In genomic region chr2:209929369-209929768, GRCh38 we compare ENCODE assay signal across 26 cellular contexts.
A peak's percentile ranks its signal among the peaks of the same experiment; 100 is the strongest.
DNase-seq lines count a peak whose midpoint lies in the region; ATAC-seq, FAIRE-seq and TF ChIP-seq lines count a peak whose summit lies in the region.
"Had no signal": no experiment of that assay in that cellular context is flagged by ENCODE, and none has a peak within 500 bp of the region (broad histone marks: within the 10 kb centered on the region; RNA-seq: fewer than 3 reads in every experiment).

No MANE protein-coding gene starts in this region.

- no peak for DNase-seq in HepG2 (ENCODE audit: low spot score)
- no peak for DNase-seq in right lobe of liver
- DNase-seq in caudate nucleus (lab: John Stamatoyannopoulos, UW) = peak in 2 of 61 donors; percentile 10 to 43
- peak; percentile 25 for DNase-seq in putamen (ENCODE audit: low spot score)
- DNase-seq in trophoblast cell = no peak
- no peak for DNase-seq in activated CD8-positive, alpha-beta memory T cell treated with anti-CD3 and anti-CD28 coated beads, Interleukin-2, amount 10 ng/mL, durations not matched to agents 7 days and 5 days
- DNase-seq: ACHN; BE2C; C1 segment of cervical spinal cord; CD4-positive, alpha-beta memory T cell; CD4-positive, CD25-positive, alpha-beta regulatory T cell; CD8-positive, alpha-beta memory T cell; COR-L47; DMS 273 treated with DMSO at 0.1 percent for 48 hours; DMS153; DMS53; DMS79; DND-41; EL; GDM1 had no signal

- no peak overlapping the region for H3K23ac ChIP-seq in trophoblast cell (ENCODE audit: low read length)

- no TSS peak for BruUV-seq in HepG2 (replicated peaks; lab: Mats Ljungman, UMichigan)

- TF ChIP-seq EP300 in HepG2 (IDR thresholded peaks at IDR 0.05; ENCODE audit: low read depth in 2 of 2, low read length in 2 of 2) (no peak), HepG2 (CRISPR knock-in tag; IDR thresholded peaks at IDR 0.05; ENCODE audit: borderline replicate concordance) (no peak)

- no peak overlapping the region for H3K4ac ChIP-seq in trophoblast cell (ENCODE audit: low read depth, low read length)

- no peak overlapping the region for H2BK5ac ChIP-seq in trophoblast cell (ENCODE audit: low read depth, low read length, poor library complexity)

- H3K4me1 ChIP-seq in HepG2 (ENCODE audit: insufficient read depth, low read length) (no peaks in the 10 kb centered on the region), right lobe of liver (no peaks in the 10 kb centered on the region), trophoblast cell (ENCODE audit: control insufficient read depth in 1 of 2, insufficient read depth in 2 of 2, low read length in 2 of 2) (no peaks in the 10 kb centered on the region)
- H3K4me1 ChIP-seq: BE2C, BLaER1 had no signal

- H4K91ac ChIP-seq in trophoblast cell (ENCODE audit: low read depth, low read length) = no peak overlapping the region

- H3K14ac ChIP-seq in trophoblast cell (ENCODE audit: low read length) = no peak overlapping the region

- TF ChIP-seq CTCF in HepG2 (CRISPR knock-in tag; IDR thresholded peaks at IDR 0.05) (no peak), right lobe of liver (IDR thresholded peaks at IDR 0.05) (no peak)

- no peak overlapping the region for H3K9ac ChIP-seq in HepG2 (ENCODE audit: insufficient read depth, low read depth, low read length)
- H3K9ac ChIP-seq in trophoblast cell (ENCODE audit: low read length) = no peak overlapping the region
- H3K9ac ChIP-seq: BLaER1 had no signal

- intact Hi-C loops in HepG2 (cut with micrococcal nuclease; ENCODE audit: unreplicated experiment) = no loop called here
- intact Hi-C loops in right lobe of liver (cut with DNase I) = no loop called here

- no peak overlapping the region for H2BK120ac ChIP-seq in trophoblast cell (ENCODE audit: insufficient read depth, low read length, poor library complexity)

- H2AK5ac ChIP-seq in trophoblast cell (ENCODE audit: low read length) = no peak overlapping the region

- H2BK12ac ChIP-seq in trophoblast cell (ENCODE audit: low read length) = no peak overlapping the region

- H3K79me2 ChIP-seq in HepG2 (ENCODE audit: insufficient read depth, low read length) (no peaks in the 10 kb centered on the region), trophoblast cell (ENCODE audit: control insufficient read depth, insufficient read depth, low read length, poor library complexity) (no peaks in the 10 kb centered on the region)

- ATAC-seq in HepG2 (no peak), right lobe of liver (no peak)
- no peak for ATAC-seq in activated CD8-positive, alpha-beta memory T cell treated with anti-CD3 and anti-CD28 coated beads, Interleukin-2, amount 10 ng/mL, durations not matched to agents 7 days and 5 days
- ATAC-seq: GM12878 had no signal

- no peaks in the 10 kb centered on the region for H3K9me3 ChIP-seq in HepG2 (ENCODE audit: low read length)
- H3K9me3 ChIP-seq in right lobe of liver = no peaks in the 10 kb centered on the region
- no peaks in the 10 kb centered on the region for H3K9me3 ChIP-seq in trophoblast cell (ENCODE audit: insufficient read depth, low read depth, low read length)
- H3K9me3 ChIP-seq: BE2C had no signal

- no peak overlapping the region for H3K4me2 ChIP-seq in HepG2 (ENCODE audit: low read depth, low read length)
- no peak overlapping the region for H3K4me2 ChIP-seq in trophoblast cell (ENCODE audit: low read length)
- H3K4me2 ChIP-seq: BLaER1 had no signal

- no peak overlapping the region for H3K18ac ChIP-seq in trophoblast cell (ENCODE audit: low read length)

- TF ChIP-seq POLR2A in HepG2 (IDR thresholded peaks at IDR 0.05; ENCODE audit: insufficient read depth in 1 of 2, low read depth in 2 of 2, low read length in 2 of 2) = no peak
- no peak for TF ChIP-seq POLR2A in right lobe of liver (IDR thresholded peaks at IDR 0.05)

- no peak overlapping the region for H3K4me3 ChIP-seq in HepG2 (replicated peaks in 1 of 3; ENCODE audit: insufficient read depth in 1 of 3, low read depth in 2 of 3, low read length in 3 of 3)
- H3K4me3 ChIP-seq in right lobe of liver = no peak overlapping the region
- H3K4me3 ChIP-seq in trophoblast cell (ENCODE audit: low read depth, low read length) = no peak overlapping the region
- H3K4me3 ChIP-seq: BLaER1, GM12878 had no signal

- H4K20me1 ChIP-seq in HepG2 (ENCODE audit: insufficient read depth, low read length) = no peaks in the 10 kb centered on the region
- H4K20me1 ChIP-seq: BLaER1 had no signal

- H3K9me3 Mint-ChIP-seq in activated CD8-positive, alpha-beta memory T cell treated with anti-CD3 and anti-CD28 coated beads, Interleukin-2, amount 10 ng/mL, durations not matched to agents 7 days and 5 days (ENCODE audit: low read depth) = no peaks in the 10 kb centered on the region
- H3K9me3 Mint-ChIP-seq: CD4-positive, CD25-positive, alpha-beta regulatory T cell; CD8-positive, alpha-beta memory T cell had no signal

- no peaks in the 10 kb centered on the region for H3K36me3 Mint-ChIP-seq in activated CD8-positive, alpha-beta memory T cell treated with anti-CD3 and anti-CD28 coated beads, Interleukin-2, amount 10 ng/mL, durations not matched to agents 7 days and 5 days
- H3K36me3 Mint-ChIP-seq: CD14-positive monocyte; CD4-positive, alpha-beta memory T cell; CD4-positive, CD25-positive, alpha-beta regulatory T cell; CD8-positive, alpha-beta memory T cell had no signal

- in situ Hi-C loops in HepG2 (cut with HindIII; ENCODE audit: extremely low pct_ligation_motif_present, low pct_unique_long_range_greater_than_20kb) = no loop called here

- H2AFZ ChIP-seq in HepG2 (ENCODE audit: low read length) (no peak overlapping the region), trophoblast cell (ENCODE audit: insufficient read depth, low read length, poor library complexity) (no peak overlapping the region)

- H4K8ac ChIP-seq in trophoblast cell (ENCODE audit: low read depth, low read length) = no peak overlapping the region

- H3K36me3 ChIP-seq in HepG2 (replicated peaks in 1 of 2; ENCODE audit: control insufficient read depth in 1 of 2, insufficient read depth in 2 of 2, low read length in 2 of 2) = no peaks in the 10 kb centered on the region
- H3K36me3 ChIP-seq in right lobe of liver = no peaks in the 10 kb centered on the region
- no peaks in the 10 kb centered on the region for H3K36me3 ChIP-seq in trophoblast cell (ENCODE audit: control insufficient read depth in 1 of 2, insufficient read depth in 2 of 2, low read length in 2 of 2)
- H3K36me3 ChIP-seq: BE2C, BLaER1 had no signal

- H3K4me3 Mint-ChIP-seq in activated CD8-positive, alpha-beta memory T cell treated with anti-CD3 and anti-CD28 coated beads, Interleukin-2, amount 10 ng/mL, durations not matched to agents 7 days and 5 days = no peak overlapping the region
- H3K4me3 Mint-ChIP-seq: CD14-positive monocyte; CD4-positive, alpha-beta memory T cell; CD4-positive, CD25-positive, alpha-beta regulatory T cell; CD8-positive, alpha-beta memory T cell had no signal

- 0% methylated on average over 2 of the region's 2 CpGs for WGBS in HepG2 (ENCODE audit: low lambda C conversion rate)
- WGBS in right lobe of liver (ENCODE audit: insufficient coverage, low coverage, low lambda C conversion rate, missing lambda C conversion rate) = 37% methylated on average over 2 of the region's 2 CpGs
- no CpG with 5 or more reads among the region's 2 CpGs for WGBS in trophoblast cell (ENCODE audit: extremely low coverage, insufficient coverage, insufficient read length)

- no peaks in the 10 kb centered on the region for H3K79me1 ChIP-seq in trophoblast cell (ENCODE audit: low read length)

- POLR2A ChIA-PET in HepG2 (lab: Yijun Ruan, JAX) = no interaction called here

- H4K12ac ChIP-seq in trophoblast cell (ENCODE audit: low read depth, low read length) = no peak overlapping the region

- H3K4me1 Mint-ChIP-seq in activated CD8-positive, alpha-beta memory T cell treated with anti-CD3 and anti-CD28 coated beads, Interleukin-2, amount 10 ng/mL, durations not matched to agents 7 days and 5 days = no peaks in the 10 kb centered on the region
- H3K4me1 Mint-ChIP-seq: CD14-positive monocyte; CD4-positive, alpha-beta memory T cell; CD4-positive, CD25-positive, alpha-beta regulatory T cell; CD8-positive, alpha-beta memory T cell had no signal

- no peaks in the 10 kb centered on the region for H3K27me3 ChIP-seq in HepG2 (ENCODE audit: control insufficient read depth in 1 of 2, insufficient read depth in 2 of 2, low read length in 2 of 2)
- no peaks in the 10 kb centered on the region for H3K27me3 ChIP-seq in right lobe of liver
- no peaks in the 10 kb centered on the region for H3K27me3 ChIP-seq in trophoblast cell (ENCODE audit: insufficient read depth, low read length)
- H3K27me3 ChIP-seq: BE2C, BLaER1 had no signal

- H3K27ac ChIP-seq in HepG2 (ENCODE audit: extremely low read length, insufficient read depth, low read length) (no peak overlapping the region), right lobe of liver (no peak overlapping the region), caudate nucleus (ENCODE audit: low read depth, low read length) (peak overlapping the region; percentile 14), trophoblast cell (ENCODE audit: low read depth, low read length) (no peak overlapping the region)
- H3K27ac ChIP-seq: 22Rv1, BLaER1 had no signal

- H3K27me3 Mint-ChIP-seq in activated CD8-positive, alpha-beta memory T cell treated with anti-CD3 and anti-CD28 coated beads, Interleukin-2, amount 10 ng/mL, durations not matched to agents 7 days and 5 days = peaks cover 14% of the 10 kb centered on the region
- H3K27me3 Mint-ChIP-seq: CD4-positive, CD25-positive, alpha-beta regulatory T cell had no signal

- FAIRE-seq in HepG2 (lab: Jason Lieb, UNC) = no peak
- FAIRE-seq: GM12878, GM12892, GM18507 had no signal

- CTCF ChIA-PET in HepG2 (lab: Yijun Ruan, JAX; ENCODE audit: low intra/inter-chr PET ratio, low total read pairs) = no interaction called here
- CTCF ChIA-PET in activated CD8-positive, alpha-beta memory T cell treated with anti-CD3 and anti-CD28 coated beads, Interleukin-2, amount 10 ng/mL, durations not matched to agents 7 days and 5 days (lab: Charles Lee) = no interaction called here

- TF ChIP-seq RAD21 in HepG2 (CRISPR knock-in tag; IDR thresholded peaks at IDR 0.05) = no peak

- H3K27ac Mint-ChIP-seq in activated CD8-positive, alpha-beta memory T cell treated with anti-CD3 and anti-CD28 coated beads, Interleukin-2, amount 10 ng/mL, durations not matched to agents 7 days and 5 days = no peak overlapping the region
- H3K27ac Mint-ChIP-seq: CD4-positive, alpha-beta memory T cell; CD4-positive, CD25-positive, alpha-beta regulatory T cell; CD8-positive, alpha-beta memory T cell had no signal

TF ChIP-seq in HepG2, 621 proteins besides CTCF, POLR2A, EP300 and RAD21:
- peak; percentile 61 to 81 for TF ChIP-seq MAFK (conservative IDR thresholded peaks at IDR 0.05 in 1 of 2, IDR thresholded peaks at IDR 0.05 in 1 of 2; ENCODE audit: low read length in 2 of 2)
- TF ChIP-seq MAFF (IDR thresholded peaks at IDR 0.05; ENCODE audit: low read depth, low read length) = peak; percentile 45; the same call in 1 of the 2 replicates
- TF ChIP-seq ZNF256 (CRISPR knock-in tag; conservative IDR thresholded peaks at IDR 0.05) = no peak
